8 cellular contexts compared by ENCODE assay signal in the genomic region with DNA sequence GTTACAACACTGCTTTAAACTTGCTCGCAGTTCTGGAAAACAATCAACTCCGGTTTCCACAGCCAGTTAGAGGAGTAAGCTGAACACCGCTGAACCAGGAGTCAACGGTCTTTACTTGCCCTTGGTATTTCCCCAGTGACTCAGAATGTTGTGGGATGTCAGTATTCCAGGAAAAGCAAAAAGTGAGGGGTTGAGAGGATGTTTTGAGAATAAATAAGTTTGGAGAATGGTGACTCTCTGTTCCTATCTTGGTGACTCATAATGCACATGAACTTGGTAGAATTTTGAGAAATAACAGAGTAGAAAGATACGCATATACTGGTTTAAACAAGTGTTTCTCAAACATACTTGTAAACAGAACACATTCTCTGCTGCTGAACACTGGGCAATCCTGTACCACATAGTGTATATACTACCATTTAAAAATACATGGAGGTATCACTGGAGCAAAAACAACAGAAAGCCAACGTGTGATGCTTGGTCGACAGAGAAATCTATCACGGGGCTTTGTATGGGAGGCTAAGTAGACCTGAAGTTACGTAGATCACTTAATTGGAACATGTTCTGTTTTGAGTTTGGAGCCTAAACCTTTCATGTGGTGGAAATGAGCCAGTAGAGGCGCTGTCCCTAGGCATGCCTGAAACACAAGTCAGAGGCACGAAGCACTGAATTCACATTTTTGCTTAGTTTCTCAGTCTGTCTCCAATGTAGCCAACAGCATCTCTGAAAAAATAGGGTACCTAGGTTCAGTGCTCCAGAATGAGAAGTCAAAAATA.
DNase-seq lines count a peak whose midpoint lies in the region; ATAC-seq, FAIRE-seq and TF ChIP-seq lines count a peak whose summit lies in the region.

No MANE protein-coding gene starts in this region.

- H3K36me3 ChIP-seq in kidney (ENCODE audit: control insufficient read depth in 1 of 2, insufficient read depth in 2 of 2, low read length in 2 of 2) = no peaks in the 10 kb centered on the region
- no peaks in the 10 kb centered on the region for H3K36me3 ChIP-seq in upper lobe of right lung

- H3K9me3 ChIP-seq in kidney (ENCODE audit: control insufficient read depth in 1 of 2, low read length in 2 of 2) = no peaks in the 10 kb centered on the region
- no peaks in the 10 kb centered on the region for H3K9me3 ChIP-seq in upper lobe of right lung

- H3K4me3 ChIP-seq in kidney (ENCODE audit: low read length in 2 of 2) (no peak overlapping the region), upper lobe of right lung (no peak overlapping the region)

- H3K4me1 ChIP-seq in kidney (ENCODE audit: control insufficient read depth in 1 of 2, insufficient read depth in 1 of 2, low read depth in 1 of 2, low read length in 2 of 2) = no peaks in the 10 kb centered on the region
- no peaks in the 10 kb centered on the region for H3K4me1 ChIP-seq in upper lobe of right lung

- ATAC-seq in Right ventricle myocardium inferior = peak; percentile 23
- peak; percentile 22 for ATAC-seq in upper lobe of right lung
- no peak for ATAC-seq in GM21619 (IDR thresholded peaks at IDR 0.05; ENCODE audit: unreplicated experiment)

- no peak for TF ChIP-seq CTCF in kidney (IDR thresholded peaks at IDR 0.05; ENCODE audit: borderline replicate concordance, extremely low read depth, insufficient read depth)
- no peak for TF ChIP-seq CTCF in upper lobe of right lung (IDR thresholded peaks at IDR 0.05)

- peak; percentile 87 for FAIRE-seq in kidney (lab: Jason Lieb, UNC)

- H3K27me3 ChIP-seq in upper lobe of right lung = no peaks in the 10 kb centered on the region

- DNase-seq in Right ventricle myocardium inferior (ENCODE audit: missing footprints) = no peak
- DNase-seq in cardiac septum (ENCODE audit: low spot score) = no peak
- DNase-seq in astrocyte of the hippocampus (ENCODE audit: low read depth, low spot score) = peak; percentile 96
- no peak for DNase-seq in kidney
- no peak for DNase-seq in upper lobe of right lung
- no peak for DNase-seq in NCI-H748 (lab: John Stamatoyannopoulos, UW; ENCODE audit: unreplicated experiment)
- DNase-seq in NCI-H1930 (lab: John Stamatoyannopoulos, UW) = no peak

- H3K9ac ChIP-seq in kidney (ENCODE audit: low read length in 2 of 2) = peak overlapping the region in 1 of 2 donors; percentile 32

- intact Hi-C loops in Right ventricle myocardium inferior (cut with DNase I) = no loop called here
- intact Hi-C loops in cardiac septum (cut with DNase I) = no loop called here
- intact Hi-C loops in kidney (cut with DNase I) = no loop called here
- intact Hi-C loops in upper lobe of right lung (cut with DNase I) = no loop called here

- peak overlapping the region; percentile 2 to 68 for H3K27ac ChIP-seq in kidney (ENCODE audit: low read depth in 2 of 2, low read length in 2 of 2)
- H3K27ac ChIP-seq in upper lobe of right lung = no peak overlapping the region
